10 cellular contexts compared by ENCODE assay signal in genomic region chr1:21292503-21292990, GRCh38. TPM values are rescaled to one million over a fixed set of nuclear protein-coding genes. Genes with fewer than 3 reads are reported as not detected.
DNase-seq lines count a peak whose midpoint lies in the region; ATAC-seq and TF ChIP-seq lines count a peak whose summit lies in the region.
"Had no signal": no experiment of that assay in that cellular context is flagged by ENCODE, and none has a peak within 500 bp of the region (broad histone marks: within the 10 kb centered on the region; RNA-seq: fewer than 3 reads in every experiment).

No MANE protein-coding gene starts in this region.

- H2AFZ ChIP-seq in mesenchymal stem cell (ENCODE audit: low read depth, low read length) = no peak overlapping the region

- DNase-seq in activated naive CD4-positive, alpha-beta T cell treated with anti-CD3 and anti-CD28 coated beads, Interleukin-2, amount 10 ng/mL, durations not matched to agents 7 days and 5 days = no peak
- no peak for DNase-seq in activated naive CD4-positive, alpha-beta T cell treated with Interleukin-2 at 50 U/mL for 16 hours
- DNase-seq in activated CD8-positive, alpha-beta T cell treated with anti-CD3 and anti-CD28 coated beads, Interleukin-2, amount 10 ng/mL, durations not matched to agents 7 days and 5 days = no peak
- DNase-seq in mesenchymal stem cell (peak; percentile 52), type B pancreatic cell (ENCODE audit: extremely low spot score, unreplicated experiment) (no peak), iPS-NIHi11 (ENCODE audit: low spot score) (no peak), cortex of kidney (lab: John Stamatoyannopoulos, UW) (no peak), G401 (ENCODE audit: low spot score) (no peak)
- DNase-seq: dermis blood vessel endothelial cell, NCI-H1694 had no signal

- H3K36me3 ChIP-seq in mesenchymal stem cell (ENCODE audit: control insufficient read depth in 1 of 2, insufficient read depth in 2 of 2, low read depth in 1 of 2, low read length in 2 of 2) = no peaks in the 10 kb centered on the region

- H3K4me2 ChIP-seq in mesenchymal stem cell (ENCODE audit: low read length, poor library complexity, severe bottlenecking) = no peak overlapping the region

- H2BK5ac ChIP-seq in mesenchymal stem cell (ENCODE audit: low read depth, low read length, poor library complexity, severe bottlenecking) = no peak overlapping the region

- no peak overlapping the region for H2AK5ac ChIP-seq in mesenchymal stem cell (ENCODE audit: low read length, severe bottlenecking)

- H2BK12ac ChIP-seq in mesenchymal stem cell (ENCODE audit: low read length in 2 of 2) = peak overlapping the region in 1 of 2 experiments; percentile 59

- peak overlapping the region; percentile 55 for H2BK15ac ChIP-seq in mesenchymal stem cell (ENCODE audit: low read depth, poor library complexity, severe bottlenecking)

- no peaks in the 10 kb centered on the region for H3K9me3 Mint-ChIP-seq in activated naive CD4-positive, alpha-beta T cell treated with anti-CD3 and anti-CD28 coated beads, Interleukin-2, amount 10 ng/mL, durations not matched to agents 7 days and 5 days
- H3K9me3 Mint-ChIP-seq in activated CD8-positive, alpha-beta T cell treated with anti-CD3 and anti-CD28 coated beads, Interleukin-2, amount 10 ng/mL, durations not matched to agents 7 days and 5 days (ENCODE audit: insufficient read depth) = no peaks in the 10 kb centered on the region
- no peaks in the 10 kb centered on the region for H3K9me3 Mint-ChIP-seq in type B pancreatic cell

- H4K8ac ChIP-seq in mesenchymal stem cell (ENCODE audit: low read length) = no peak overlapping the region

- H3K23ac ChIP-seq in mesenchymal stem cell (ENCODE audit: low read length in 2 of 2) = no peak overlapping the region

- no peak for TF ChIP-seq CTCF in type B pancreatic cell (conservative IDR thresholded peaks at IDR 0.05)

- no peaks in the 10 kb centered on the region for H3K27me3 Mint-ChIP-seq in activated naive CD4-positive, alpha-beta T cell treated with anti-CD3 and anti-CD28 coated beads, Interleukin-2, amount 10 ng/mL, durations not matched to agents 7 days and 5 days
- H3K27me3 Mint-ChIP-seq in activated CD8-positive, alpha-beta T cell treated with anti-CD3 and anti-CD28 coated beads, Interleukin-2, amount 10 ng/mL, durations not matched to agents 7 days and 5 days (ENCODE audit: low read depth) = no peaks in the 10 kb centered on the region
- H3K27me3 Mint-ChIP-seq in type B pancreatic cell = no peaks in the 10 kb centered on the region

- H3K4me3 ChIP-seq in mesenchymal stem cell (ENCODE audit: insufficient read depth in 1 of 2, low read depth in 1 of 2, low read length in 2 of 2) = no peak overlapping the region

- H3K4me1 ChIP-seq in mesenchymal stem cell (ENCODE audit: control insufficient read depth, insufficient read depth, low read depth, low read length) = peaks cover 40% of the 10 kb centered on the region

- H3K4ac ChIP-seq in mesenchymal stem cell (ENCODE audit: low read depth in 1 of 2, low read length in 2 of 2) = no peak overlapping the region

- no peak overlapping the region for H2BK120ac ChIP-seq in mesenchymal stem cell (ENCODE audit: low read depth, low read length)

- peaks cover 32% of the 10 kb centered on the region for H3K79me1 ChIP-seq in mesenchymal stem cell (replicated peaks; ENCODE audit: low read length, poor library complexity, severe bottlenecking)

- no peak overlapping the region for H3K18ac ChIP-seq in mesenchymal stem cell (ENCODE audit: low read depth in 1 of 2, low read length in 2 of 2)

- 82% methylated on average over 1 of the region's 3 CpGs for WGBS in mesenchymal stem cell

- no peaks in the 10 kb centered on the region for H3K27me3 ChIP-seq in mesenchymal stem cell (ENCODE audit: control insufficient read depth in 1 of 2, insufficient read depth in 1 of 2, low read length in 2 of 2)

- POLR2A ChIA-PET in activated CD8-positive, alpha-beta T cell treated with anti-CD3 and anti-CD28 coated beads, Interleukin-2, amount 10 ng/mL, durations not matched to agents 7 days and 5 days (lab: Charles Lee) = interaction anchor here (0.7 to 4.9 kb wide), 11 partner anchors 9 to 506 kb away, joined by 3 to 57 read pairs (median 9); partner anchors contain the start of gene HP1BP3

- H3K9ac ChIP-seq in mesenchymal stem cell (ENCODE audit: low read length) = no peak overlapping the region

- CTCF ChIA-PET in activated naive CD4-positive, alpha-beta T cell treated with anti-CD3 and anti-CD28 coated beads, Interleukin-2, amount 10 ng/mL, durations not matched to agents 7 days and 5 days (lab: Charles Lee) = interaction anchor here (0.8 to 6.7 kb wide), 9 partner anchors 13 to 76 kb away, joined by 3 to 50 read pairs (median 5); no protein-coding TSS in a partner anchor
- CTCF ChIA-PET in activated CD8-positive, alpha-beta T cell treated with anti-CD3 and anti-CD28 coated beads, Interleukin-2, amount 10 ng/mL, durations not matched to agents 7 days and 5 days (lab: Charles Lee) = interaction anchor here (0.9 to 6.4 kb wide), 10 partner anchors 13 to 77 kb away, joined by 3 to 91 read pairs (median 10); no protein-coding TSS in a partner anchor

- H3K4me3 Mint-ChIP-seq in activated naive CD4-positive, alpha-beta T cell treated with anti-CD3 and anti-CD28 coated beads, Interleukin-2, amount 10 ng/mL, durations not matched to agents 7 days and 5 days = peak overlapping the region; percentile 83
- H3K4me3 Mint-ChIP-seq in activated CD8-positive, alpha-beta T cell treated with anti-CD3 and anti-CD28 coated beads, Interleukin-2, amount 10 ng/mL, durations not matched to agents 7 days and 5 days = peak overlapping the region; percentile 73
- H3K4me3 Mint-ChIP-seq in type B pancreatic cell = peak overlapping the region; percentile 81

- peak overlapping the region; percentile 98 for H3K27ac Mint-ChIP-seq in activated naive CD4-positive, alpha-beta T cell treated with anti-CD3 and anti-CD28 coated beads, Interleukin-2, amount 10 ng/mL, durations not matched to agents 7 days and 5 days
- peak overlapping the region; percentile 99 for H3K27ac Mint-ChIP-seq in activated CD8-positive, alpha-beta T cell treated with anti-CD3 and anti-CD28 coated beads, Interleukin-2, amount 10 ng/mL, durations not matched to agents 7 days and 5 days
- peak overlapping the region; percentile 60 for H3K27ac Mint-ChIP-seq in type B pancreatic cell

- H3K36me3 Mint-ChIP-seq in activated naive CD4-positive, alpha-beta T cell treated with anti-CD3 and anti-CD28 coated beads, Interleukin-2, amount 10 ng/mL, durations not matched to agents 7 days and 5 days = peaks cover 21% of the 10 kb centered on the region
- peaks cover 13% of the 10 kb centered on the region for H3K36me3 Mint-ChIP-seq in activated CD8-positive, alpha-beta T cell treated with anti-CD3 and anti-CD28 coated beads, Interleukin-2, amount 10 ng/mL, durations not matched to agents 7 days and 5 days (ENCODE audit: low read depth)
- no peaks in the 10 kb centered on the region for H3K36me3 Mint-ChIP-seq in type B pancreatic cell

- H3K4me1 Mint-ChIP-seq in activated naive CD4-positive, alpha-beta T cell treated with anti-CD3 and anti-CD28 coated beads, Interleukin-2, amount 10 ng/mL, durations not matched to agents 7 days and 5 days = peaks cover 88% of the 10 kb centered on the region
- H3K4me1 Mint-ChIP-seq in activated CD8-positive, alpha-beta T cell treated with anti-CD3 and anti-CD28 coated beads, Interleukin-2, amount 10 ng/mL, durations not matched to agents 7 days and 5 days (ENCODE audit: low read depth) = peaks cover 86% of the 10 kb centered on the region
- H3K4me1 Mint-ChIP-seq in type B pancreatic cell (ENCODE audit: unreplicated experiment) = peaks cover 36% of the 10 kb centered on the region

- no peaks in the 10 kb centered on the region for H3K9me3 ChIP-seq in mesenchymal stem cell (ENCODE audit: control insufficient read depth, low read length)

- H3K27ac ChIP-seq in mesenchymal stem cell (ENCODE audit: low read length, poor library complexity, severe bottlenecking) = no peak overlapping the region

- H3K14ac ChIP-seq in mesenchymal stem cell (ENCODE audit: low read length in 2 of 2) = no peak overlapping the region

- no peak for ATAC-seq in activated CD8-positive, alpha-beta T cell treated with anti-CD3 and anti-CD28 coated beads, Interleukin-2, amount 10 ng/mL, durations not matched to agents 7 days and 5 days

- in situ Hi-C loops in G401 (cut with HindIII; ENCODE audit: low sequenced_read_pairs) = no loop called here

- H4K91ac ChIP-seq in mesenchymal stem cell (ENCODE audit: low read length) = no peak overlapping the region

RNA-seq across cellular contexts. Expression of gene ECE1, which starts 2.3 kb away (rescaled TPM):
- total RNA-seq in activated CD8-positive, alpha-beta T cell treated with anti-CD3 and anti-CD28 coated beads, Interleukin-2, amount 10 ng/mL, durations not matched to agents 7 days and 5 days = 10 to 100 TPM; 70.9 to 72.5 TPM
- 229 TPM for polyA plus RNA-seq in mesenchymal stem cell (2013, experiment 1 of 2)
- polyA plus RNA-seq in mesenchymal stem cell (2013, experiment 2 of 2) = 222 TPM
- 37.2 and 49.8 TPM in 2 replicates for total RNA-seq in type B pancreatic cell (ENCODE audit: low replicate concordance)
- total RNA-seq in G401 (2014; rRNA removed; shearing (Covaris generic)) = 19.3 and 50.4 TPM in 2 replicates
